In the genomic region with DNA sequence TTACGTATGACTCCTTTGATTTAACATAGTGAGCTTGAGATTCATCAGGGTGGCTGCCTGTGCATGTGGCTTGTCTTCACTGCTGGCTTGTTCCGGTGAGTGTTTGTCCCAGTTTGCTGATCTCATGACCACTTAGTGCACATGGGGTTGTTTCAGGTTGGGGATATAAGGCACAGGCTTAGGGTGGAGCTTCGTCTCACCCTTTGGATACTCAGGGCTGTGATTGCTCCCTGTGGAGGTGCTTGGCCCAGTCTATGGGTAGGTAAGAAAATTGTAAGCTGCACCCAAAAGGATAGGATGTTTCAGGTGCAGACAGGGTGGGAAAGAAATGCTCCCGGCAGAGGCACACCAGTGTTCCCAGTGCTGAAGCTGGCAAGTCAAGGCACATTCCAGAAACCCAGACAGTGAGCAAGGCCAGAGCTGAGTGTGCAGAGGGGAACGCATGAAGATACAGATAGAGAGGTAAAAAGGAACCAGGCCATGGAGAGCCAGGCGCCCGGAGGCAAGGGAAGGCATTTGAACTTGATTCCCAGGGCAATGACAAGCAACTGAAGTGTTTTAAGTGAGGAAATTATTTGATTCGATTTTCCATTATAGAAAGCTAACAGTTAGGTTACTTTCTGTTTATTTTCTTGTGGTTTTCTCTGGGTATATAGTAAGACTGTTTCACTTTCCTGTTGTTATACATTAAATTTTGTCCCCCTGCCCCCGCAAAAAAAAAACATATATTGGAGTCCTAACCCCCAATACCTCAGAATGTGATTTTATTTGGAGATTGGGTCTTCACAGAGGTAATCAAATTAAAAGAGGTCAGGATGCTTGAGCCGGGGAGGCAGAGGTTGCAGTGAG, we compare ENCODE assay signal across 3 cellular contexts.
TF ChIP-seq lines count a peak whose summit lies in the region.

No MANE protein-coding gene starts in this region.

TF ChIP-seq in SK-N-SH treated with all-trans-retinoic acid at 6 μM for 48 hours, 23 proteins besides CTCF, POLR2A, EP300 and RAD21 (continued from another document and continues in another):
- TF ChIP-seq, protein P1, sequence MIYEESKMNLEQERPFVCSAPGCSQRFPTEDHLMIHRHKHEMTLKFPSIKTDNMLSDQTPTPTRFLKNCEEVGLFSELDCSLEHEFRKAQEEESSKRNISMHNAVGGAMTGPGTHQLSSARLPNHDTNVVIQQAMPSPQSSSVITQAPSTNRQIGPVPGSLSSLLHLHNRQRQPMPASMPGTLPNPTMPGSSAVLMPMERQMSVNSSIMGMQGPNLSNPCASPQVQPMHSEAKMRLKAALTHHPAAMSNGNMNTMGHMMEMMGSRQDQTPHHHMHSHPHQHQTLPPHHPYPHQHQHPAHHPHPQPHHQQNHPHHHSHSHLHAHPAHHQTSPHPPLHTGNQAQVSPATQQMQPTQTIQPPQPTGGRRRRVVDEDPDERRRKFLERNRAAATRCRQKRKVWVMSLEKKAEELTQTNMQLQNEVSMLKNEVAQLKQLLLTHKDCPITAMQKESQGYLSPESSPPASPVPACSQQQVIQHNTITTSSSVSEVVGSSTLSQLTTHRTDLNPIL (CRISPR knock-in tag; IDR thresholded peaks at IDR 0.05; ENCODE audit: low read depth): no peak
- no peak for TF ChIP-seq TCF4 (CRISPR knock-in tag; IDR thresholded peaks at IDR 0.05; ENCODE audit: borderline replicate concordance)
- TF ChIP-seq CSDC2 (CRISPR knock-in tag; IDR thresholded peaks at IDR 0.05): no peak
- TF ChIP-seq, protein P2, sequence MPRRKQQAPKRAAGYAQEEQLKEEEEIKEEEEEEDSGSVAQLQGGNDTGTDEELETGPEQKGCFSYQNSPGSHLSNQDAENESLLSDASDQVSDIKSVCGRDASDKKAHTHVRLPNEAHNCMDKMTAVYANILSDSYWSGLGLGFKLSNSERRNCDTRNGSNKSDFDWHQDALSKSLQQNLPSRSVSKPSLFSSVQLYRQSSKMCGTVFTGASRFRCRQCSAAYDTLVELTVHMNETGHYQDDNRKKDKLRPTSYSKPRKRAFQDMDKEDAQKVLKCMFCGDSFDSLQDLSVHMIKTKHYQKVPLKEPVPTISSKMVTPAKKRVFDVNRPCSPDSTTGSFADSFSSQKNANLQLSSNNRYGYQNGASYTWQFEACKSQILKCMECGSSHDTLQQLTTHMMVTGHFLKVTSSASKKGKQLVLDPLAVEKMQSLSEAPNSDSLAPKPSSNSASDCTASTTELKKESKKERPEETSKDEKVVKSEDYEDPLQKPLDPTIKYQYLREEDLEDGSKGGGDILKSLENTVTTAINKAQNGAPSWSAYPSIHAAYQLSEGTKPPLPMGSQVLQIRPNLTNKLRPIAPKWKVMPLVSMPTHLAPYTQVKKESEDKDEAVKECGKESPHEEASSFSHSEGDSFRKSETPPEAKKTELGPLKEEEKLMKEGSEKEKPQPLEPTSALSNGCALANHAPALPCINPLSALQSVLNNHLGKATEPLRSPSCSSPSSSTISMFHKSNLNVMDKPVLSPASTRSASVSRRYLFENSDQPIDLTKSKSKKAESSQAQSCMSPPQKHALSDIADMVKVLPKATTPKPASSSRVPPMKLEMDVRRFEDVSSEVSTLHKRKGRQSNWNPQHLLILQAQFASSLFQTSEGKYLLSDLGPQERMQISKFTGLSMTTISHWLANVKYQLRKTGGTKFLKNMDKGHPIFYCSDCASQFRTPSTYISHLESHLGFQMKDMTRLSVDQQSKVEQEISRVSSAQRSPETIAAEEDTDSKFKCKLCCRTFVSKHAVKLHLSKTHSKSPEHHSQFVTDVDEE (CRISPR knock-in tag; IDR thresholded peaks at IDR 0.05): no peak
- no peak for TF ChIP-seq GLIS3 (CRISPR knock-in tag; IDR thresholded peaks at IDR 0.05)
- TF ChIP-seq TOX (CRISPR knock-in tag; IDR thresholded peaks at IDR 0.05; ENCODE audit: borderline replicate concordance): no peak
- no peak for TF ChIP-seq ISL1 (CRISPR knock-in tag; IDR thresholded peaks at IDR 0.05)
- no peak for TF ChIP-seq ARNTL (CRISPR knock-in tag; IDR thresholded peaks at IDR 0.05; ENCODE audit: borderline replicate concordance, low read depth)
- no peak for TF ChIP-seq ZNF70 (CRISPR knock-in tag; IDR thresholded peaks at IDR 0.05)
- no peak for TF ChIP-seq ZFP30 (CRISPR knock-in tag; IDR thresholded peaks at IDR 0.05)
- no peak for TF ChIP-seq RARB (CRISPR knock-in tag; IDR thresholded peaks at IDR 0.05)
- TF ChIP-seq ZNF565 (CRISPR knock-in tag; conservative IDR thresholded peaks at IDR 0.05; ENCODE audit: low read depth): no peak
- TF ChIP-seq ESRRG (CRISPR knock-in tag; IDR thresholded peaks at IDR 0.05): no peak
- TF ChIP-seq SNAI2 (CRISPR knock-in tag; IDR thresholded peaks at IDR 0.05): no peak
- no peak for TF ChIP-seq ZFP3 (CRISPR knock-in tag; IDR thresholded peaks at IDR 0.05)

TF ChIP-seq in endothelial cell of umbilical vein, 7 proteins besides CTCF, POLR2A, EP300 and RAD21 (continued from another document):
- TF ChIP-seq, protein P3, sequence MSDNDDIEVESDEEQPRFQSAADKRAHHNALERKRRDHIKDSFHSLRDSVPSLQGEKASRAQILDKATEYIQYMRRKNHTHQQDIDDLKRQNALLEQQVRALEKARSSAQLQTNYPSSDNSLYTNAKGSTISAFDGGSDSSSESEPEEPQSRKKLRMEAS (IDR thresholded peaks at IDR 0.05; ENCODE audit: insufficient read depth, insufficient read length): no peak

TF ChIP-seq in WTC11, 78 proteins besides CTCF, POLR2A, EP300 and RAD21 (continued from another document):
- TF ChIP-seq, protein P3 (CRISPR knock-in tag; IDR thresholded peaks at IDR 0.05): no peak
- TF ChIP-seq, protein P4, sequence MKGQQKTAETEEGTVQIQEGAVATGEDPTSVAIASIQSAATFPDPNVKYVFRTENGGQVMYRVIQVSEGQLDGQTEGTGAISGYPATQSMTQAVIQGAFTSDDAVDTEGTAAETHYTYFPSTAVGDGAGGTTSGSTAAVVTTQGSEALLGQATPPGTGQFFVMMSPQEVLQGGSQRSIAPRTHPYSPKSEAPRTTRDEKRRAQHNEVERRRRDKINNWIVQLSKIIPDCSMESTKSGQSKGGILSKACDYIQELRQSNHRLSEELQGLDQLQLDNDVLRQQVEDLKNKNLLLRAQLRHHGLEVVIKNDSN (CRISPR knock-in tag; IDR thresholded peaks at IDR 0.05): no peak
- TF ChIP-seq NR1H2 (CRISPR knock-in tag; IDR thresholded peaks at IDR 0.05) (no peak), MXD4 (CRISPR knock-in tag; IDR thresholded peaks at IDR 0.05; ENCODE audit: borderline replicate concordance) (no peak), NFYB (CRISPR knock-in tag; conservative IDR thresholded peaks at IDR 0.05; ENCODE audit: low read depth) (no peak), RORB (CRISPR knock-in tag; IDR thresholded peaks at IDR 0.05) (no peak), TEAD1 (CRISPR knock-in tag; IDR thresholded peaks at IDR 0.05) (no peak), TEAD4 (CRISPR knock-in tag; IDR thresholded peaks at IDR 0.05) (no peak)
